In genomic region chr6:83893024-83893423, GRCh38 we compare ENCODE assay signal across 19 cellular contexts.
"Had no signal": no experiment of that assay in that cellular context is flagged by ENCODE, and none has a peak within 500 bp of the region (broad histone marks: within the 10 kb centered on the region; RNA-seq: fewer than 3 reads in every experiment).

No MANE protein-coding gene starts in this region.

- ATAC-seq: activated T-helper 17 cell treated with anti-CD3 and anti-CD28 coated beads, Interleukin-2, amount 50 U/mL, for 72 hours; body of pancreas; gastrocnemius medialis; heart right ventricle; left ventricle myocardium superior; natural killer cell treated with Interleukin-12 subunit alpha and Interleukin-12 subunit beta and Interleukin-15 and Interleukin-18, amount 100 ng/mL, for 72 hours; right cardiac atrium; stimulated activated memory B cell treated with anti-CD40 and anti-IgM and Interleukin-4, amounts not matched to agents 10 μg/mL and 1 μg/mL and 100 μg/mL, for 72 hours had no signal

- DNase-seq: activated CD4-positive, alpha-beta T cell treated with anti-CD3 and anti-CD28 coated beads, Interleukin-2, amount 50 U/mL, for 1 hour; activated naive CD4-positive, alpha-beta T cell treated with anti-CD3 and anti-CD28 coated beads, Interleukin-2, amount 10 ng/mL, durations not matched to agents 7 days and 5 days; activated T-cell treated with anti-CD3 and anti-CD28 coated beads for 4 hours; body of pancreas; central memory CD4-positive, alpha-beta T cell; cortex of kidney; effector CD8-positive, alpha-beta T cell; gastrocnemius medialis; heart right ventricle; islet precursor cell; left ventricle myocardium superior; mesenchymal stem cell; nucleus accumbens; right cardiac atrium; substantia nigra; transverse colon had no signal
